ENCODE assay signal across 20 cellular contexts in genomic region chr5:147057051-147057450, GRCh38.
"Had no signal": no experiment of that assay in that cellular context is flagged by ENCODE, and none has a peak within 500 bp of the region (broad histone marks: within the 10 kb centered on the region; RNA-seq: fewer than 3 reads in every experiment).

No MANE protein-coding gene starts in this region.

- H3K4me3 ChIP-seq: K562 had no signal

- DNase-seq: Kasumi-1, MM.1S, NCI-H1436, NCI-H187, NCI-H2081, NCI-H2107, NCI-H2171 treated with DMSO at 0.1 percent for 48 hours, NCI-H345, NCI-H446 treated with DMSO at 0.1 percent for 48 hours, NCI-H526, NCI-H748 treated with DMSO at 0.1 percent for 48 hours, Right ventricle myocardium superior, RPMI8226, SIG-M5, SK-N-SH, SW 1271, T-cell had no signal

- H3K9me3 ChIP-seq: SK-N-SH had no signal

- H3K27ac ChIP-seq: HL-60, KMS-11 had no signal
